Comparison of ENCODE assay signal across 27 cellular contexts in the genomic region with DNA sequence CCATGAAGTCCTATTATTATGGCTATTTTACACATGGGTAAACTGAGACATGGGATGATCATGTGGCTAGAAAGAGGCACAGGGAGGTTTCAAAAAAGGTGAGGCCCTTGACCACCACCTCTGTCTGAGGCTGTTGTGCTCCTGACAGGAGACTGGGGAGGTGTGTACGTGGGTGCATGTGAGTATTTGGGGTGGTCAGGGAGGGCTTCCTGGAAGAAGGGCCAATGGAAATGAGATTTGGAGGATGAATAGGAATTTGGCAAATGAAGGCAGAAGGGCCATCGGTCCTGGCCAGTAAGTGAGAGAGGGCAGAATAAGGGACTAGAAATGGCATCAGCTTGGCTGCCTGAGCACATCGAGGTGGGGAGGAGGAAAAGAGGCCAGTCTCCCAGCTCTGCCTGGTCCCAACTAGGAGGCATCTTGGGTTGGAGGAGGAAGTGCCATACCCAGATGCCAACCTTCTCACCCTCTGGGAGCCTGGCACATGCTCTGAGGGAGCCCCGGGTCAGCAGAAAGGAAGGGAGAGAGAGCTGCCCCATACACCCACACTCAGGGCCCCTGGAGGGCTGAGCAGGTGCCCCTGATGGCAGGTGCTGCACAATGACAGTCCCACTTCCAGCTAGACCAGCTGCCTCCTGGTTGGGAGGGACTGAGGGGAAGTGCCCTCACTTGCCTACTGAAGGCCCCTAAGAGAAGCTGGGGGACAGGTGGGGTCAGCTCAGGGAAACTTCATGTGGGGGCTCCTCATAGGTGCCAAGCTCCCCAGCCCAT. TPM values are rescaled to one million over a fixed set of nuclear protein-coding genes. Genes with fewer than 3 reads are reported as not detected.
"Had no signal": no experiment of that assay in that cellular context is flagged by ENCODE, and none has a peak within 500 bp of the region (broad histone marks: within the 10 kb centered on the region; RNA-seq: fewer than 3 reads in every experiment).

No MANE protein-coding gene starts in this region.

- H3K4me1 ChIP-seq: gastrocnemius medialis, lower lobe of right lung, psoas muscle, sigmoid colon, stomach, thyroid gland, vagina had no signal

- H3K4me3 Mint-ChIP-seq: dendritic cell treated with granulocyte-macrophage colony-stimulating factor and Interleukin-4, amounts not matched to agents 40 ng/mL and 50 ng/mL, for 4 days; endodermal cell; naive thymus-derived CD8-positive, alpha-beta T cell; neural crest cell; stimulated activated effector memory CD8-positive, alpha-beta T cell treated with anti-CD3 and anti-CD28 coated beads, Interleukin-12 subunit alpha, Interleukin-12 subunit beta, amount 100 ng/mL, for 72 hours had no signal

- H3K4me3 ChIP-seq: gastrocnemius medialis, lower lobe of right lung, ovary, psoas muscle, sigmoid colon, stomach, thyroid gland, vagina had no signal

- H3K27ac Mint-ChIP-seq: dendritic cell treated with granulocyte-macrophage colony-stimulating factor and Interleukin-4, amounts not matched to agents 40 ng/mL and 50 ng/mL, for 4 days; endodermal cell; stimulated activated effector memory CD8-positive, alpha-beta T cell treated with anti-CD3 and anti-CD28 coated beads, Interleukin-12 subunit alpha, Interleukin-12 subunit beta, amount 100 ng/mL, for 72 hours had no signal

- H3K27ac ChIP-seq: epithelial cell of prostate, gastrocnemius medialis, lower lobe of right lung, ovary, psoas muscle, sigmoid colon, stomach, thyroid gland, vagina had no signal

- H3K36me3 ChIP-seq: gastrocnemius medialis, lower lobe of right lung, ovary, sigmoid colon, stomach, thyroid gland, vagina had no signal

- H3K9me3 Mint-ChIP-seq: dendritic cell treated with granulocyte-macrophage colony-stimulating factor and Interleukin-4, amounts not matched to agents 40 ng/mL and 50 ng/mL, for 4 days; endodermal cell; naive thymus-derived CD8-positive, alpha-beta T cell; neural crest cell; stimulated activated effector memory CD8-positive, alpha-beta T cell treated with anti-CD3 and anti-CD28 coated beads, Interleukin-12 subunit alpha, Interleukin-12 subunit beta, amount 100 ng/mL, for 72 hours had no signal

- H3K27me3 ChIP-seq: gastrocnemius medialis, ovary, sigmoid colon, stomach, thyroid gland, vagina had no signal

- ATAC-seq: esophagus mucosa; gastrocnemius medialis; left ventricle myocardium superior; lower lobe of right lung; naive thymus-derived CD8-positive, alpha-beta T cell; psoas muscle; right cardiac atrium; stimulated activated effector memory CD8-positive, alpha-beta T cell treated with anti-CD3 and anti-CD28 coated beads, Interleukin-12 subunit alpha, Interleukin-12 subunit beta, amount 100 ng/mL, for 72 hours had no signal

- DNase-seq: effector CD8-positive, alpha-beta T cell; foreskin fibroblast; gastrocnemius medialis; head of caudate nucleus; left ventricle myocardium superior; lower lobe of right lung; naive thymus-derived CD8-positive, alpha-beta T cell; nucleus accumbens; ovary; psoas muscle; right cardiac atrium; sigmoid colon; stimulated activated CD4-positive, alpha-beta T cell treated with anti-CD3 and anti-CD28 coated beads, Interleukin-2, amount 100 ng/mL, for 24 hours; stimulated activated CD4-positive, alpha-beta T cell treated with anti-CD3 and anti-CD28 coated beads, Interleukin-4, amount 100 ng/mL, for 24 hours; stimulated activated naive CD4-positive, alpha-beta T cell treated with Interleukin-2 at 50 U/mL for 16 hours; stomach; thyroid gland; trophoblast cell had no signal

- H3K9me3 ChIP-seq: gastrocnemius medialis, lower lobe of right lung, ovary, psoas muscle, sigmoid colon, stomach, thyroid gland, vagina had no signal

- H3K4me1 Mint-ChIP-seq: endodermal cell; neural crest cell; stimulated activated effector memory CD8-positive, alpha-beta T cell treated with anti-CD3 and anti-CD28 coated beads, Interleukin-12 subunit alpha, Interleukin-12 subunit beta, amount 100 ng/mL, for 72 hours had no signal

- H3K36me3 Mint-ChIP-seq: naive thymus-derived CD8-positive, alpha-beta T cell; stimulated activated effector memory CD8-positive, alpha-beta T cell treated with anti-CD3 and anti-CD28 coated beads, Interleukin-12 subunit alpha, Interleukin-12 subunit beta, amount 100 ng/mL, for 72 hours had no signal

RNA-seq across cellular contexts. Expression of a gene that starts 47.7 kb away (rescaled TPM):
- total RNA-seq: glomerular endothelial cell, renal cortical epithelial cell had no signal
